1 cellular context compared by ENCODE assay signal in genomic region chr2:69686855-69687254, GRCh38.
TF ChIP-seq lines count a peak whose summit lies in the region.

No MANE protein-coding gene starts in this region.

TF ChIP-seq in HepG2, 621 proteins besides CTCF, POLR2A, EP300 and RAD21 (continued from another document and continues in another):
- TF ChIP-seq PAXIP1 (CRISPR knock-in tag; conservative IDR thresholded peaks at IDR 0.05) (0 out of 2 replicates have a peak, but pooled peaks have one; percentile 31), SMC3 (IDR thresholded peaks at IDR 0.05; ENCODE audit: low read length) (no peak), ZNF407 (CRISPR knock-in tag; IDR thresholded peaks at IDR 0.05; ENCODE audit: not compliant biosample characterization) (no peak), MLLT10 (CRISPR knock-in tag; IDR thresholded peaks at IDR 0.05) (no peak), POGZ (CRISPR knock-in tag; IDR thresholded peaks at IDR 0.05) (no peak), NAIF1 (CRISPR knock-in tag; IDR thresholded peaks at IDR 0.05; ENCODE audit: borderline replicate concordance) (no peak), ZBTB26 (CRISPR knock-in tag; IDR thresholded peaks at IDR 0.05; ENCODE audit: borderline replicate concordance) (no peak; the same call in 1 of the 2 replicates), SP1 (IDR thresholded peaks at IDR 0.05) (no peak), SP1 (CRISPR knock-in tag; IDR thresholded peaks at IDR 0.05) (no peak), CREM (IDR thresholded peaks at IDR 0.05) (no peak), CREM (CRISPR knock-in tag; IDR thresholded peaks at IDR 0.05) (no peak), ZFP36L1 (CRISPR knock-in tag; IDR thresholded peaks at IDR 0.05) (no peak), DMTF1 (CRISPR knock-in tag; IDR thresholded peaks at IDR 0.05) (no peak), NR2C2 (CRISPR knock-in tag; IDR thresholded peaks at IDR 0.05; ENCODE audit: borderline replicate concordance) (no peak), ZFP1 (CRISPR knock-in tag; IDR thresholded peaks at IDR 0.05) (no peak), AGO2 (optimal IDR thresholded peaks at IDR 0.05; ENCODE audit: low read depth, low read length) (no peak), MAFF (IDR thresholded peaks at IDR 0.05; ENCODE audit: low read depth, low read length) (no peak), ZNF580 (CRISPR knock-in tag; IDR thresholded peaks at IDR 0.05; ENCODE audit: borderline replicate concordance, low read depth) (no peak), FOXA3 (CRISPR knock-in tag; IDR thresholded peaks at IDR 0.05) (0 out of 2 replicates have a peak, but pooled peaks have one; percentile 17), ZSCAN22 (CRISPR knock-in tag; IDR thresholded peaks at IDR 0.05) (no peak), HNRNPLL (IDR thresholded peaks at IDR 0.05; ENCODE audit: low read depth, low read length, poor library complexity, severe bottlenecking) (no peak), ZBTB46 (CRISPR knock-in tag; IDR thresholded peaks at IDR 0.05; ENCODE audit: borderline replicate concordance) (no peak), ZNF326 (CRISPR knock-in tag; IDR thresholded peaks at IDR 0.05; ENCODE audit: borderline replicate concordance) (no peak), ZMAT5 (CRISPR knock-in tag; IDR thresholded peaks at IDR 0.05; ENCODE audit: borderline replicate concordance, low read depth) (no peak), POGK (CRISPR knock-in tag; conservative IDR thresholded peaks at IDR 0.05) (no peak), BCL6 (CRISPR knock-in tag; IDR thresholded peaks at IDR 0.05) (0 out of 2 replicates have a peak, but pooled peaks have one; percentile 12), MEIS1 (CRISPR knock-in tag; IDR thresholded peaks at IDR 0.05; ENCODE audit: borderline replicate concordance) (no peak)
